8 cellular contexts compared by ENCODE assay signal in genomic region chr1:22889213-22889827, GRCh38.
DNase-seq lines count a peak whose midpoint lies in the region; FAIRE-seq and TF ChIP-seq lines count a peak whose summit lies in the region.

No MANE protein-coding gene starts in this region.

- H3K27me3 ChIP-seq in astrocyte (ENCODE audit: insufficient read depth, low read length), result no peaks in the 10 kb centered on the region

- peak overlapping the region; percentile 10 for H3K27ac Mint-ChIP-seq in astrocyte (ENCODE audit: unreplicated experiment)

- H3K36me3 Mint-ChIP-seq in astrocyte (ENCODE audit: low read depth, unreplicated experiment), result peaks cover 15% of the 10 kb centered on the region

- peak overlapping the region; percentile 22 for H3K9ac ChIP-seq in astrocyte (ENCODE audit: low read length)

- FAIRE-seq in astrocyte (lab: Jason Lieb, UNC) (peak; percentile 54), urothelium cell line (lab: Jason Lieb, UNC) (no peak)

- no peaks in the 10 kb centered on the region for H3K79me2 ChIP-seq in astrocyte (ENCODE audit: insufficient read depth, low read length)

- no peaks in the 10 kb centered on the region for H4K20me1 ChIP-seq in astrocyte (ENCODE audit: insufficient read depth, low read length)

- H3K4me3 ChIP-seq in astrocyte (ENCODE audit: insufficient read depth, low read depth, low read length), result no peak overlapping the region

- peaks cover 4% of the 10 kb centered on the region for H3K36me3 ChIP-seq in astrocyte (ENCODE audit: insufficient read depth, low read length)

- no peak overlapping the region for H3K4me3 Mint-ChIP-seq in astrocyte (ENCODE audit: unreplicated experiment)

- peaks cover 1% of the 10 kb centered on the region for H3K9me3 Mint-ChIP-seq in astrocyte (ENCODE audit: unreplicated experiment)

- no peak overlapping the region for H2AFZ ChIP-seq in astrocyte (ENCODE audit: low read depth, low read length)

- H3K4me1 Mint-ChIP-seq in astrocyte (ENCODE audit: low read depth, unreplicated experiment), result peaks cover 12% of the 10 kb centered on the region

- H3K9me3 ChIP-seq in astrocyte (ENCODE audit: insufficient read depth, low read depth, low read length), result no peaks in the 10 kb centered on the region

- DNase-seq in NCI-H146 (lab: John Stamatoyannopoulos, UW), result peak; percentile 9
- no peak for DNase-seq in NCI-H146 treated with DMSO at 0.1 percent for 48 hours (lab: John Stamatoyannopoulos, UW; ENCODE audit: unreplicated experiment)
- DNase-seq in astrocyte (ENCODE audit: low read depth), result peak; percentile 25
- DNase-seq in iris pigment epithelial cell (ENCODE audit: low read depth), result peak; percentile 48
- DNase-seq in urothelium cell line (ENCODE audit: low spot score), result peak; percentile 54
- DNase-seq in NCI-H187 treated with DMSO at 0.1 percent for 48 hours (lab: John Stamatoyannopoulos, UW), result no peak
- no peak for DNase-seq in stimulated activated CD4-positive, alpha-beta T cell treated with anti-CD3 and anti-CD28 coated beads, Interleukin-4, amount 100 ng/mL, for 24 hours

- H3K27me3 Mint-ChIP-seq in astrocyte (ENCODE audit: low read depth, unreplicated experiment), result peaks cover 29% of the 10 kb centered on the region

- H3K27ac ChIP-seq in astrocyte (ENCODE audit: low read depth, low read length), result peak overlapping the region; percentile 24

- peak overlapping the region; percentile 27 for H3K4me2 ChIP-seq in astrocyte (ENCODE audit: low read length)

- TF ChIP-seq CTCF in LNCAP (IDR thresholded peaks at IDR 0.05) (peak; percentile 69), astrocyte (IDR thresholded peaks at IDR 0.05; ENCODE audit: insufficient read depth, low read depth, low read length) (peak; percentile 89)

- peaks cover 11% of the 10 kb centered on the region for H3K4me1 ChIP-seq in astrocyte (ENCODE audit: insufficient read depth, low read length)

Comparison
In these comparisons a context has a peak if more than half of its experiments do, and no peak if none do; other contexts are left out.
1. DNase-seq: peak in NCI-H146 (single experiment), astrocyte (single experiment), iris pigment epithelial cell (single experiment) and urothelium cell line (single experiment); none in NCI-H146 treated with DMSO at 0.1 percent for 48 hours (single experiment), NCI-H187 treated with DMSO at 0.1 percent for 48 hours (single experiment) and stimulated activated CD4-positive, alpha-beta T cell treated with anti-CD3 and anti-CD28 coated beads, Interleukin-4, amount 100 ng/mL, for 24 hours (single experiment).